ENCODE assay signal across 1 cellular context in the genomic region with DNA sequence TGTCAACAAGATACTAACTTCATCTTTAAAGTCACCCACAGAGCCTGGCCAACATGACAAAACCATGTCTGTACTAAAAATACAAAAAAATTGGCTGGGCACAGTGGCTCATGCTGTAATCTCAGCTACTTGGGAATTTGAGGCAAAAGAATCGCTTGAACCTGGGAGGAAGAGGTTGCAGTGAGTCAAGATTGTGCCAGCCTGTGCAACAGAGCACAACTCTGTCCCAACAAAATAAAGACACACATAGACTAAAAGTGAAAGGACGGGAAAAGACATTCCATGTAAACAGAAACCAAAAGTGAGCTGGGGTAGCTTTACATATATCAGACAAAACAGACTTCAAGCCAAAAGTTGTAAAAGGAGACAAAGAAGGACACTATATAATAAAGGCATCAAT.
TF ChIP-seq lines count a peak whose summit lies in the region.

No MANE protein-coding gene starts in this region.

TF ChIP-seq in A549, 52 proteins besides CTCF, POLR2A, EP300 and RAD21 (continued from another document):
- no peak for TF ChIP-seq HES2 (IDR thresholded peaks at IDR 0.05)
- no peak for TF ChIP-seq ZNF302 (CRISPR knock-in tag; IDR thresholded peaks at IDR 0.05)
- TF ChIP-seq REST (IDR thresholded peaks at IDR 0.05): no peak
TF ChIP-seq in A549: peak in this region for 0.
